Comparison of ENCODE assay signal across 20 cellular contexts in the genomic region with DNA sequence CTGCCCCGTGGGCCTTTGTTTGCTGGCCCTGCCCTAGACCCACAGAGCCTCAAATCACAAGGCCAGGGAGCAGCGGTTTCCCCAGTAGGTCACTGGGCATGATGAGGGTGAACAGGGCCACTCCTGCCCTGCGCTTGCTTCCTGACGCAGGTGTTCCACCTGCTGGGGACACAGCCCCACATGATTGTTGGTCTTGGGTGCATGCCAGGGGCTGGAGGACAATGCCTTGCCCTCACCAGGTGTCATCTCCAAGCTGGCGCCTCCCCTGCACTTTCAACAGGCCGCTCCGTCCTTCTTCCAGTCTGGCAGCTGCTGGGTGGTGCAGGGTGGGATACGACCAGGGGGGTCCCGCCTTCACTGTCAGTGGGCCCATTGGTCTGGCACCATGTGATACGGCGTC. TPM values are rescaled to one million over a fixed set of nuclear protein-coding genes. Genes with fewer than 3 reads are reported as not detected.
A peak's percentile ranks its signal among the peaks of the same experiment; 100 is the strongest.
DNase-seq lines count a peak whose midpoint lies in the region; ATAC-seq, FAIRE-seq and TF ChIP-seq lines count a peak whose summit lies in the region.
"Had no signal": no experiment of that assay in that cellular context is flagged by ENCODE, and none has a peak within 500 bp of the region (broad histone marks: within the 10 kb centered on the region; RNA-seq: fewer than 3 reads in every experiment).

No MANE protein-coding gene starts in this region.

- no peak overlapping the region for H3K4me3 Mint-ChIP-seq in stimulated activated naive B cell treated with anti-CD40 and anti-IgM and Interleukin-4, amounts not matched to agents 10 μg/mL and 1 μg/mL and 100 μg/mL, for 72 hours
- H3K4me3 Mint-ChIP-seq: activated B cell treated with CpG ODN at 0.5 μM for 24 hours; brain; CD4-positive, alpha-beta memory T cell had no signal

- CTCF ChIA-PET in K562 (lab: Yijun Ruan, JAX; ENCODE audit: low intra/inter-chr PET ratio): no interaction called here

- no peak for TF ChIP-seq CTCF in K562 (IDR thresholded peaks at IDR 0.05 in 2 of 3, conservative IDR thresholded peaks at IDR 0.05 in 1 of 3; ENCODE audit: insufficient read depth in 2 of 3, low read depth in 1 of 3, low read length in 3 of 3)

- no peak for TF ChIP-seq RAD21 in K562 (CRISPR knock-in tag; conservative IDR thresholded peaks at IDR 0.05 in 1 of 2, IDR thresholded peaks at IDR 0.05 in 1 of 2)

- H3K4me1 Mint-ChIP-seq in stimulated activated naive B cell treated with anti-CD40 and anti-IgM and Interleukin-4, amounts not matched to agents 10 μg/mL and 1 μg/mL and 100 μg/mL, for 72 hours: peaks cover 4 to 23% of the 10 kb centered on the region in 2 donors
- H3K4me1 Mint-ChIP-seq: brain had no signal

- no peaks in the 10 kb centered on the region for H3K9me1 ChIP-seq in K562 (ENCODE audit: control insufficient read depth, insufficient read depth, low read length)

- no peaks in the 10 kb centered on the region for H4K20me1 ChIP-seq in K562 (replicated peaks; ENCODE audit: control insufficient read depth, insufficient read depth, low read length)

- no peaks in the 10 kb centered on the region for H3K9me3 Mint-ChIP-seq in stimulated activated naive B cell treated with anti-CD40 and anti-IgM and Interleukin-4, amounts not matched to agents 10 μg/mL and 1 μg/mL and 100 μg/mL, for 72 hours
- H3K9me3 Mint-ChIP-seq: activated B cell treated with CpG ODN at 0.5 μM for 24 hours, brain had no signal

- no peak overlapping the region for H3K27ac ChIP-seq in K562 (ENCODE audit: extremely low read depth, low read depth, low read length)

- in situ Hi-C loops in K562 (cut with MboI): no loop called here

- H2AFZ ChIP-seq in K562 (ENCODE audit: low read depth, low read length): no peak overlapping the region

- H3K4me3 ChIP-seq in K562: no peak overlapping the region
- H3K4me3 ChIP-seq: smooth muscle cell had no signal

- H3K36me3 Mint-ChIP-seq in stimulated activated naive B cell treated with anti-CD40 and anti-IgM and Interleukin-4, amounts not matched to agents 10 μg/mL and 1 μg/mL and 100 μg/mL, for 72 hours: peaks cover 56 to 69% of the 10 kb centered on the region in 2 donors

- intact Hi-C loops in K562 (cut with micrococcal nuclease): no loop called here

- no peaks in the 10 kb centered on the region for H3K79me2 ChIP-seq in K562 (ENCODE audit: control insufficient read depth, insufficient read depth, low read length)

- WGBS in K562 (ENCODE audit: insufficient coverage, low coverage, missing lambda C conversion rate): 94% methylated on average over 11 of the region's 11 CpGs

- H3K4me2 ChIP-seq in K562 (ENCODE audit: insufficient read depth, low read length): no peak overlapping the region
- H3K4me2 ChIP-seq: smooth muscle cell had no signal

- H3K9me3 ChIP-seq in K562 (replicated peaks; ENCODE audit: control insufficient read depth, insufficient read depth, low read depth, low read length): no peaks in the 10 kb centered on the region

- POLR2A ChIA-PET in K562 (lab: Yijun Ruan, JAX): interaction anchor here (0.8 kb wide), 1 partner anchor 10 kb away, joined by 3 read pairs; no protein-coding TSS in a partner anchor

- peaks cover 12% of the 10 kb centered on the region; the same call in 2 of the 3 replicates for H3K36me3 ChIP-seq in K562 (ENCODE audit: control insufficient read depth, insufficient read depth, low read length)

- BruUV-seq in K562 (replicated peaks; lab: Mats Ljungman, UMichigan): no TSS peak

- FAIRE-seq in K562 (lab: Jason Lieb, UNC) (no peak), HTR-8/SVneo (lab: Jason Lieb, UNC) (no peak)
- FAIRE-seq: GM12891, kidney had no signal

- peaks cover 3 to 8% of the 10 kb centered on the region in 2 experiments; a peak in 3 of 5 replicates for H3K4me1 ChIP-seq in K562 (replicated peaks in 1 of 2; ENCODE audit: control insufficient read depth in 2 of 2, insufficient read depth in 2 of 2, low read length in 2 of 2)

- peak overlapping the region; percentile 65 for H3K27ac Mint-ChIP-seq in stimulated activated naive B cell treated with anti-CD40 and anti-IgM and Interleukin-4, amounts not matched to agents 10 μg/mL and 1 μg/mL and 100 μg/mL, for 72 hours
- H3K27ac Mint-ChIP-seq: activated B cell treated with CpG ODN at 0.5 μM for 24 hours; brain; CD4-positive, alpha-beta memory T cell had no signal

- DNase-seq in NCI-H1092 treated with DMSO at 0.1 percent for 48 hours (lab: John Stamatoyannopoulos, UW): peak; percentile 28
- DNase-seq in NCI-H510A treated with DMSO at 0.1 percent for 48 hours (lab: John Stamatoyannopoulos, UW): peak; percentile 74
- DNase-seq in K562 (ENCODE audit: extremely low read depth in 1 of 4, low spot score in 3 of 4): no peak
- DNase-seq in stimulated activated naive B cell treated with anti-CD40 and anti-IgM and Interleukin-4, amounts not matched to agents 10 μg/mL and 1 μg/mL and 100 μg/mL, for 72 hours: no peak
- DNase-seq in cerebellar cortex (ENCODE audit: low spot score): no peak
- no peak for DNase-seq in HTR-8/SVneo (ENCODE audit: insufficient read length, low spot score)
- DNase-seq: activated B cell treated with CpG ODN at 0.5 μM for 24 hours; activated CD4-positive, alpha-beta T cell treated with anti-CD3 and anti-CD28 coated beads, Interleukin-2, amount 50 U/mL, for 4 hours; activated effector memory CD4-positive, alpha-beta T cell treated with Interleukin-2 at 50 U/mL for 16 hours; CD4-positive, alpha-beta memory T cell; DMS79 treated with DMSO at 0.1 percent for 48 hours; kidney; NCI-H1048; occipital lobe; stimulated activated naive CD4-positive, alpha-beta T cell; T1000 had no signal

- TF ChIP-seq EP300 in K562 (IDR thresholded peaks at IDR 0.05; ENCODE audit: low read length): no peak

- no peak for TF ChIP-seq POLR2A in K562 (conservative IDR thresholded peaks at IDR 0.05)

- H3K27me3 ChIP-seq in K562 (ENCODE audit: control insufficient read depth in 2 of 2, insufficient read depth in 2 of 2, low read length in 2 of 2): no peaks in the 10 kb centered on the region

- ATAC-seq in K562 (no peak), GM21360 (IDR thresholded peaks at IDR 0.05; ENCODE audit: unreplicated experiment) (no peak)
- no peak for ATAC-seq in stimulated activated naive B cell treated with anti-CD40 and anti-IgM and Interleukin-4, amounts not matched to agents 10 μg/mL and 1 μg/mL and 100 μg/mL, for 72 hours (replicated peaks)

- no peaks in the 10 kb centered on the region for H3K27me3 Mint-ChIP-seq in stimulated activated naive B cell treated with anti-CD40 and anti-IgM and Interleukin-4, amounts not matched to agents 10 μg/mL and 1 μg/mL and 100 μg/mL, for 72 hours
- H3K27me3 Mint-ChIP-seq: activated B cell treated with CpG ODN at 0.5 μM for 24 hours; CD4-positive, alpha-beta memory T cell had no signal

- no peak overlapping the region for H3K9ac ChIP-seq in K562 (ENCODE audit: insufficient read depth in 1 of 2, low read depth in 2 of 2, low read length in 2 of 2)

TF ChIP-seq in K562, 482 proteins besides CTCF, POLR2A, EP300 and RAD21:
- TF ChIP-seq POLR2G (IDR thresholded peaks at IDR 0.05; ENCODE audit: low read depth, low read length) (0 out of 2 replicates have a peak, but pooled peaks have one; percentile 27), ZNF551 (CRISPR knock-in tag; IDR thresholded peaks at IDR 0.05) (no peak)

RNA-seq across cellular contexts. Expression of gene IL10RB, which starts 24.3 kb away (rescaled TPM):
- total RNA-seq in K562 (2011; cell fraction: chromatin; rRNA removed; ENCODE audit: low replicate concordance): 29.7 and 42.2 TPM in 2 replicates
- total RNA-seq in K562 (2011; cell fraction: nucleolus; rRNA removed): 53.8 and 58.4 TPM in 2 replicates
- 50.7 and 54.7 TPM in 2 replicates for total RNA-seq in K562 (2011; cell fraction: nucleoplasm; rRNA removed)
- 25.3 and 31.2 TPM in 2 replicates for total RNA-seq in K562 (2014; rRNA removed)
- 21.3 and 23.0 TPM in 2 replicates for total RNA-seq in K562 (2014; rRNA removed; fragmentation: Illumina TruSeq; extraction: Trizol)
- 25.1 and 25.3 TPM in 2 replicates for total RNA-seq in K562 (2015; rRNA removed; fragmentation: Illumina TruSeq; extraction: Trizol)
- 17.5 TPM in 2 replicates for total RNA-seq in K562 (2021)
- polyA plus RNA-seq in K562 (2011; rRNA removed): 29.9 and 33.1 TPM in 2 replicates
- polyA plus RNA-seq in K562 (2011; cell fraction: cytosol; rRNA removed): 26.0 and 37.2 TPM in 2 replicates
- polyA plus RNA-seq in K562 (2011; cell fraction: nucleus; rRNA removed): 11.5 and 12.0 TPM in 2 replicates
- 26.1 and 35.7 TPM in 2 replicates for polyA plus RNA-seq in K562 (2012)
- 29.6 and 33.8 TPM in 2 replicates for polyA plus RNA-seq in K562 (2014; fragmentation: Illumina TruSeq; extraction: Trizol)
- polyA plus RNA-seq in K562 (2014; fragmentation: Nextera tagmentation; extraction: Ambion mirVana): 10 to 100 TPM; 10.9 to 14.7 TPM
- polyA plus RNA-seq in K562 (2014; rRNA removed): 19.3 and 22.1 TPM in 2 replicates
- 36.6 and 39.8 TPM in 2 replicates for polyA minus RNA-seq in K562 (2011; rRNA and poly(A)+ RNA removed)
- polyA minus RNA-seq in K562 (2011; cell fraction: cytosol; rRNA and poly(A)+ RNA removed): 17.2 and 27.0 TPM in 2 replicates
- 8.1 and 12.9 TPM in 2 replicates for polyA minus RNA-seq in K562 (2011; cell fraction: nucleus; rRNA and poly(A)+ RNA removed)

RNA-seq across cellular contexts. Expression of gene IFNAR1, which starts 34.3 kb away (rescaled TPM):
- total RNA-seq in K562 (2011; cell fraction: chromatin; rRNA removed; ENCODE audit: low replicate concordance): 7.7 and 20.5 TPM in 2 replicates
- 8.7 and 11.3 TPM in 2 replicates for total RNA-seq in K562 (2011; cell fraction: nucleolus; rRNA removed)
- 13.3 and 24.0 TPM in 2 replicates for total RNA-seq in K562 (2011; cell fraction: nucleoplasm; rRNA removed)
- total RNA-seq in K562 (2014; rRNA removed) (8.6 TPM in 2 replicates), K562 (2014; rRNA removed; fragmentation: Illumina TruSeq; extraction: Trizol) (11.5 and 13.7 TPM in 2 replicates), K562 (2015; rRNA removed; fragmentation: Illumina TruSeq; extraction: Trizol) (10.2 and 12.7 TPM in 2 replicates), K562 (2021) (23.7 and 24.2 TPM in 2 replicates)
- polyA plus RNA-seq in K562 (2011; rRNA removed) (10.4 and 10.8 TPM in 2 replicates), K562 (2014; fragmentation: Illumina TruSeq; extraction: Trizol) (17.2 and 20.9 TPM in 2 replicates), K562 (2014; fragmentation: Nextera tagmentation; extraction: Ambion mirVana) (10 to 100 TPM; 27.4 to 31.8 TPM), K562 (2014; rRNA removed) (11.0 and 14.8 TPM in 2 replicates)
- polyA plus RNA-seq in K562 (2011; cell fraction: cytosol; rRNA removed): 5.4 and 10.1 TPM in 2 replicates
- polyA plus RNA-seq in K562 (2011; cell fraction: nucleus; rRNA removed): 2.8 and 3.5 TPM in 2 replicates
- polyA plus RNA-seq in K562 (2012): 20.0 and 32.3 TPM in 2 replicates
- 21.6 and 28.4 TPM in 2 replicates for polyA minus RNA-seq in K562 (2011; rRNA and poly(A)+ RNA removed)
- 10.5 and 11.9 TPM in 2 replicates for polyA minus RNA-seq in K562 (2011; cell fraction: cytosol; rRNA and poly(A)+ RNA removed)
- polyA minus RNA-seq in K562 (2011; cell fraction: nucleus; rRNA and poly(A)+ RNA removed): 6.2 and 12.8 TPM in 2 replicates

Comparison
In these comparisons a context has a peak if more than half of its experiments do, and no peak if none do; other contexts are left out.
1. DNase-seq: peak in NCI-H1092 treated with DMSO at 0.1 percent for 48 hours (single experiment) and NCI-H510A treated with DMSO at 0.1 percent for 48 hours (single experiment); none in K562 (0 of 4), stimulated activated naive B cell treated with anti-CD40 and anti-IgM and Interleukin-4, amounts not matched to agents 10 μg/mL and 1 μg/mL and 100 μg/mL, for 72 hours (single experiment), cerebellar cortex (single experiment) and HTR-8/SVneo (single experiment).